Comparison of ENCODE assay signal across 9 cellular contexts in the genomic region with DNA sequence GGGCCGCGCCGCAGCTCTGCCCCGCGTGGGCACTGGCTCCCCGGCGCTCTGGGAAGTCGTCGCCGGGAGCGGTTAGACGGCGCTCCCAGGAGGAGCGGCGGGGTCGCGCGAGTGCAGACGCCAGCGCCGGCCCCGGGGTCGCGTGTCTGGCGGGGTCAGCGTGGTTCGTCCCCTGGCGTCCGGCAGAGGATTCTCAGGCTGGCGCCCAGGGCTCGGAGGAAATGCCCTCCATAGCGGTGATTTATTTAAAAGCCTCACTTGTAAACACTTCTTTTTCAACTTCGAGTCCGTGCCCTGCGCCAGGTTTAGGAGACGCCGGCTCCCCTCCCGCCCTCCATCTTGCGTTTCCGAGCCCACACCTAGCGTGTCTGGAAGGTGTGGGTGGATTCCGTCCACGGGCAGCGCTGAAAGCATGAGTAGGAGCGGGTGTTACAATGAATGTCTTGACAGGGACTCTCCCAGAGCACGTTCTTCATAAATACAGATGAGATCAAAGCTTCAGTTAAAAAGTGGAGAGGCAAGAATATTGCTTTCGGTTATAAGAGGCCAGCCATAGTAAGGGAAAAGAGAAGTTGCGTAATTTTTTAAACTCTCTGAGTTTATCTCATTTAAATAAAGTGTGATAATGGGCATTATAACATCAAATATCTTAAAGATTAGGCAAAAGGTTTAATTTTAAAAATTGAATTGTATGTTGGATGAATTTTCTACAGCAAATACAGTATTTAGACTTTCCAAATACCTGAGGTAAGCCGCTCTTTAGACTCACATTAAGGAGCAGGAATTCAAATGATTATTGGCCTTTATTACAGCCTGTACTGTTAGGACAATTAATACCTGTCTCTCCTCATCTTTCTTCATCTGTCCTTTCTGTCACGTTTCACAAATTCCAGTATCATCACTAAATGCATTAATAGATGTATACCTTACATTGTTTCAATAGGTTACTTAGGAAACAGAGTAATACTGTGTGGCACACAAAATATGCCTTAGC. TPM values are rescaled to one million over a fixed set of nuclear protein-coding genes. Genes with fewer than 3 reads are reported as not detected.
A peak's percentile ranks its signal among the peaks of the same experiment; 100 is the strongest.
DNase-seq lines count a peak whose midpoint lies in the region; ATAC-seq, FAIRE-seq and TF ChIP-seq lines count a peak whose summit lies in the region.
"Had no signal": no experiment of that assay in that cellular context is flagged by ENCODE, and none has a peak within 500 bp of the region (broad histone marks: within the 10 kb centered on the region; RNA-seq: fewer than 3 reads in every experiment).

No MANE protein-coding gene starts in this region.

- no peaks in the 10 kb centered on the region for H3K36me3 Mint-ChIP-seq in activated CD4-positive, alpha-beta memory T cell treated with anti-CD3 and anti-CD28 coated beads, Interleukin-2, amount 10 ng/mL, durations not matched to agents 7 days and 5 days (ENCODE audit: low read depth)

- H3K27ac ChIP-seq in H1 (ENCODE audit: low read depth, low read length) (no peak overlapping the region), mesenchymal stem cell (ENCODE audit: low read length, poor library complexity, severe bottlenecking) (no peak overlapping the region)

- no peaks in the 10 kb centered on the region for H3K27me3 Mint-ChIP-seq in activated CD4-positive, alpha-beta memory T cell treated with anti-CD3 and anti-CD28 coated beads, Interleukin-2, amount 10 ng/mL, durations not matched to agents 7 days and 5 days

- H3K56ac ChIP-seq in H1 (replicated peaks; ENCODE audit: insufficient read length, low read depth, low read length), result no peak overlapping the region

- H2BK12ac ChIP-seq in H1 (ENCODE audit: low read depth, low read length), result 0 out of 2 replicates have a peak overlapping the region, but pooled peaks have one; percentile 43
- H2BK12ac ChIP-seq in mesenchymal stem cell (ENCODE audit: low read length in 2 of 2), result no peak overlapping the region

- H4K8ac ChIP-seq in H1 (ENCODE audit: extremely low read depth, insufficient read depth, low read length) (no peak overlapping the region), mesenchymal stem cell (ENCODE audit: low read length) (no peak overlapping the region)

- H4K5ac ChIP-seq in H1 (ENCODE audit: insufficient read length, low read depth, low read length), result no peak overlapping the region

- no peak overlapping the region for H4K91ac ChIP-seq in H1 (replicated peaks; ENCODE audit: insufficient read length, low read length)
- H4K91ac ChIP-seq in mesenchymal stem cell (ENCODE audit: low read length), result peak overlapping the region; percentile 5

- H3K23ac ChIP-seq in H1 (ENCODE audit: insufficient read length), result no peak overlapping the region
- H3K23ac ChIP-seq in mesenchymal stem cell (ENCODE audit: low read length in 2 of 2), result peak overlapping the region in 1 of 2 experiments; percentile 10

- H2AFZ ChIP-seq in H1 (ENCODE audit: low read length) (peak overlapping the region; percentile 93), mesenchymal stem cell (ENCODE audit: low read depth, low read length) (peak overlapping the region; percentile 16)

- H2BK20ac ChIP-seq in H1 (ENCODE audit: low read length), result no peak overlapping the region

- H3K9me3 ChIP-seq in H1 (ENCODE audit: insufficient read depth in 2 of 2, low read depth in 1 of 2, low read length in 1 of 2) (no peaks in the 10 kb centered on the region), mesenchymal stem cell (ENCODE audit: control insufficient read depth, low read length) (no peaks in the 10 kb centered on the region)

- TF ChIP-seq EP300 in H1 (IDR thresholded peaks at IDR 0.05; ENCODE audit: borderline replicate concordance in 1 of 2, low read depth in 2 of 2, low read length in 2 of 2), result no peak

- TF ChIP-seq POLR2A in H1 (IDR thresholded peaks at IDR 0.05; ENCODE audit: control extremely low read depth in 1 of 2, low read depth in 2 of 2, low read length in 2 of 2), result no peak

- TF ChIP-seq RAD21 in H1 (IDR thresholded peaks at IDR 0.05 in 1 of 2, conservative IDR thresholded peaks at IDR 0.05 in 1 of 2; ENCODE audit: low read depth in 2 of 2, low read length in 2 of 2), result peak in 1 of 2 experiments; percentile 3; a peak in 1 of 4 replicates

- DNase-seq in NCI-H1417 (lab: John Stamatoyannopoulos, UW), result peak; percentile 2 to 56 (median 47)
- no peak for DNase-seq in NCI-H1417 treated with DMSO at 0.1 percent for 48 hours (lab: John Stamatoyannopoulos, UW)
- DNase-seq in MV-4-11 (lab: John Stamatoyannopoulos, UW), result peak; percentile 36
- peak; percentile 54 for DNase-seq in activated CD4-positive, alpha-beta memory T cell treated with anti-CD3 and anti-CD28 coated beads, Interleukin-2, amount 10 ng/mL, durations not matched to agents 7 days and 5 days
- peak in 1 of 2 experiments; percentile 72 for DNase-seq in H1 (ENCODE audit: low read depth in 1 of 2, low spot score in 2 of 2)
- peak; percentile 64 for DNase-seq in mesenchymal stem cell
- peak; percentile 30 for DNase-seq in stimulated activated CD8-positive, alpha-beta memory T cell treated with anti-CD3 and anti-CD28 coated beads, Interleukin-15, amount 100 ng/mL, for 1 hour (ENCODE audit: low read depth)

- H2BK5ac ChIP-seq in H1 (ENCODE audit: low read depth, low read length) (no peak overlapping the region), mesenchymal stem cell (ENCODE audit: low read depth, low read length, poor library complexity, severe bottlenecking) (no peak overlapping the region)

- H3K4me1 Mint-ChIP-seq in activated CD4-positive, alpha-beta memory T cell treated with anti-CD3 and anti-CD28 coated beads, Interleukin-2, amount 10 ng/mL, durations not matched to agents 7 days and 5 days, result peaks cover 44% of the 10 kb centered on the region

- peak; percentile 53 for ATAC-seq in HG02588 (IDR thresholded peaks at IDR 0.05; ENCODE audit: unreplicated experiment)

- H3K4me3 ChIP-seq in H1 (ENCODE audit: extremely low read depth in 1 of 4, insufficient read depth in 2 of 4, low read depth in 3 of 4, low read length in 4 of 4) (peak overlapping the region; percentile 46 to 91 (median 75)), mesenchymal stem cell (ENCODE audit: insufficient read depth in 1 of 2, low read depth in 1 of 2, low read length in 2 of 2) (peak overlapping the region; percentile 96 to 99)

- TF ChIP-seq CTCF in H1 (IDR thresholded peaks at IDR 0.05; ENCODE audit: control extremely low read depth in 1 of 3, insufficient read depth in 1 of 3, low read depth in 1 of 3, low read length in 3 of 3), result peak in 2 of 3 experiments; percentile 12 to 33; a peak in 2 of 4 replicates

- H3K23me2 ChIP-seq in H1 (ENCODE audit: low read depth, low read length), result peaks cover 7% of the 10 kb centered on the region

- H4K20me1 ChIP-seq in H1 (replicated peaks in 1 of 2; ENCODE audit: control insufficient read depth in 1 of 2, insufficient read depth in 2 of 2, low read length in 2 of 2), result peaks cover 0 to 1% of the 10 kb centered on the region in 2 experiments

- H3K9ac ChIP-seq in H1 (replicated peaks in 1 of 4; ENCODE audit: extremely low read depth in 1 of 4, low read depth in 3 of 4, low read length in 3 of 4), result peak overlapping the region in 2 of 4 experiments; percentile 8 to 21; a peak in 1 of 7 replicates
- H3K9ac ChIP-seq in mesenchymal stem cell (ENCODE audit: low read length), result peak overlapping the region; percentile 89

- no peaks in the 10 kb centered on the region for H3K9me3 Mint-ChIP-seq in activated CD4-positive, alpha-beta memory T cell treated with anti-CD3 and anti-CD28 coated beads, Interleukin-2, amount 10 ng/mL, durations not matched to agents 7 days and 5 days

- H3K79me1 ChIP-seq in H1 (ENCODE audit: low read depth, low read length) (no peaks in the 10 kb centered on the region), mesenchymal stem cell (replicated peaks; ENCODE audit: low read length, poor library complexity, severe bottlenecking) (peaks cover 3% of the 10 kb centered on the region)

- H3K36me3 ChIP-seq in H1 (ENCODE audit: control insufficient read depth in 2 of 4, insufficient read depth in 4 of 4, low read length in 3 of 4) (no peaks in the 10 kb centered on the region), mesenchymal stem cell (ENCODE audit: control insufficient read depth in 1 of 2, insufficient read depth in 2 of 2, low read depth in 1 of 2, low read length in 2 of 2) (no peaks in the 10 kb centered on the region)

- peaks cover 0 to 8% (median under 1%) of the 10 kb centered on the region in 4 experiments; a peak in 4 of 7 replicates for H3K27me3 ChIP-seq in H1 (replicated peaks in 1 of 4; ENCODE audit: control insufficient read depth in 3 of 4, extremely low read depth in 1 of 4, insufficient read depth in 3 of 4, low read length in 3 of 4)
- no peaks in the 10 kb centered on the region for H3K27me3 ChIP-seq in mesenchymal stem cell (ENCODE audit: control insufficient read depth in 1 of 2, insufficient read depth in 1 of 2, low read length in 2 of 2)

- no peak overlapping the region for H3K18ac ChIP-seq in H1 (ENCODE audit: extremely low read depth, low read length)
- H3K18ac ChIP-seq in mesenchymal stem cell (ENCODE audit: low read depth in 1 of 2, low read length in 2 of 2), result peak overlapping the region; percentile 46 to 70

- POLR2A ChIA-PET in activated CD4-positive, alpha-beta memory T cell treated with anti-CD3 and anti-CD28 coated beads, Interleukin-2, amount 10 ng/mL, durations not matched to agents 7 days and 5 days (lab: Charles Lee), result interaction anchor here (0.7 to 2.1 kb wide), 6 partner anchors 26 to 141 kb away, joined by 3 to 5 read pairs (median 3); a partner anchor contains a TSS
- POLR2A ChIA-PET in H1 (lab: Charles Lee; ENCODE audit: partially characterized antibody), result no interaction called here

- H3K4me3 Mint-ChIP-seq in activated CD4-positive, alpha-beta memory T cell treated with anti-CD3 and anti-CD28 coated beads, Interleukin-2, amount 10 ng/mL, durations not matched to agents 7 days and 5 days, result peak overlapping the region; percentile 78

- H2BK15ac ChIP-seq in H1 (ENCODE audit: low read length), result no peak overlapping the region
- H2BK15ac ChIP-seq in mesenchymal stem cell (ENCODE audit: low read depth, poor library complexity, severe bottlenecking), result peak overlapping the region; percentile 52

- 12% methylated on average over 19 of the region's 50 CpGs; no CpG with 5 or more reads in 1 of the 2 experiments for WGBS in H1 (ENCODE audit: extremely low coverage in 1 of 2, insufficient coverage in 1 of 2, insufficient read length in 1 of 2, insufficient replicate concordance in 2 of 2, low coverage in 1 of 2, low lambda C conversion rate in 2 of 2, missing lambda C conversion rate in 1 of 2), 2 experiments
- WGBS in mesenchymal stem cell, result 2% methylated on average over 37 of the region's 50 CpGs

- no peak overlapping the region for H2AK5ac ChIP-seq in H1 (ENCODE audit: low read depth, low read length)
- H2AK5ac ChIP-seq in mesenchymal stem cell (ENCODE audit: low read length, severe bottlenecking), result no peak overlapping the region

- H3K27ac Mint-ChIP-seq in activated CD4-positive, alpha-beta memory T cell treated with anti-CD3 and anti-CD28 coated beads, Interleukin-2, amount 10 ng/mL, durations not matched to agents 7 days and 5 days, result peak overlapping the region; percentile 80

- H3K4me1 ChIP-seq in H1 (replicated peaks in 1 of 4; ENCODE audit: control insufficient read depth in 3 of 4, insufficient read depth in 4 of 4, low read length in 3 of 4) (peaks cover 0 to 3% (median 0%) of the 10 kb centered on the region in 4 experiments; a peak in 1 of 7 replicates), mesenchymal stem cell (ENCODE audit: control insufficient read depth, insufficient read depth, low read depth, low read length) (peaks cover 1% of the 10 kb centered on the region)

- H3K14ac ChIP-seq in H1 (ENCODE audit: insufficient read length) (no peak overlapping the region), mesenchymal stem cell (ENCODE audit: low read length in 2 of 2) (no peak overlapping the region)

- H3K4me2 ChIP-seq in H1 (ENCODE audit: insufficient read depth in 1 of 2, low read depth in 2 of 2, low read length in 2 of 2) (peak overlapping the region; percentile 67 to 95), mesenchymal stem cell (ENCODE audit: low read length, poor library complexity, severe bottlenecking) (peak overlapping the region; percentile 72)

- no peaks in the 10 kb centered on the region for H3K79me2 ChIP-seq in H1 (ENCODE audit: control insufficient read depth in 1 of 2, insufficient read depth in 2 of 2, low read length in 2 of 2)

- FAIRE-seq in H1 (lab: Jason Lieb, UNC), result no peak
- FAIRE-seq: G401.6 had no signal

- CTCF ChIA-PET in activated CD4-positive, alpha-beta memory T cell treated with anti-CD3 and anti-CD28 coated beads, Interleukin-2, amount 10 ng/mL, durations not matched to agents 7 days and 5 days (lab: Charles Lee), result interaction anchor here (0.7 kb wide), 1 partner anchor 46 kb away, joined by 3 read pairs; no protein-coding TSS in a partner anchor
- CTCF ChIA-PET in H1 (lab: Charles Lee; ENCODE audit: partially characterized antibody), result interaction anchor here (1.3 to 3.2 kb wide), 2 partner anchors 46 to 101 kb away, joined by 3 to 13 read pairs; no protein-coding TSS in a partner anchor

- H2BK120ac ChIP-seq in H1 (replicated peaks; ENCODE audit: low read depth, low read length), result no peak overlapping the region
- peak overlapping the region; percentile 73 for H2BK120ac ChIP-seq in mesenchymal stem cell (ENCODE audit: low read depth, low read length)

- H3K4ac ChIP-seq in H1 (replicated peaks; ENCODE audit: insufficient read length, low read depth, low read length) (no peak overlapping the region), mesenchymal stem cell (ENCODE audit: low read depth in 1 of 2, low read length in 2 of 2) (no peak overlapping the region)

RNA-seq across cellular contexts. Expression of a gene that starts 0.9 kb away (rescaled TPM):
- 1 to 10 TPM; 1.2 to 1.4 TPM for total RNA-seq in activated CD4-positive, alpha-beta memory T cell treated with anti-CD3 and anti-CD28 coated beads, Interleukin-2, amount 10 ng/mL, durations not matched to agents 7 days and 5 days
- total RNA-seq in H1 (2021; fragmentation: NEBNext Ultra II Directional; extraction: Animal tissue kit (Norgen Biotek cat#: 25700)), result 0.63 and 0.73 TPM in 2 replicates
- polyA plus RNA-seq in H1 (2011; rRNA removed), result 0.13 and 0.20 TPM in 2 replicates
- polyA plus RNA-seq in H1 (2011; cell fraction: cytosol; rRNA removed), result 0.23 TPM
- 0.11 TPM for polyA plus RNA-seq in H1 (2011; cell fraction: nucleus; rRNA removed)
- 0.20 to 0.37 TPM (median 0.30 TPM) in 4 replicates for polyA plus RNA-seq in H1 (2012, experiment 1 of 2)
- polyA plus RNA-seq in H1 (2012, experiment 2 of 2), result 0.08 TPM
- polyA plus RNA-seq in H1 (2013, experiment 1 of 2), result 0.39 TPM
- 0.40 TPM for polyA plus RNA-seq in H1 (2013, experiment 2 of 2)
- polyA minus RNA-seq in H1 (2011; rRNA and poly(A)+ RNA removed), result 0.32 and 0.41 TPM in 2 replicates
- 0.29 TPM for polyA minus RNA-seq in H1 (2011; cell fraction: cytosol; rRNA and poly(A)+ RNA removed)
- polyA minus RNA-seq in H1 (2011; cell fraction: nucleus; rRNA and poly(A)+ RNA removed), result 1.2 TPM
- polyA plus RNA-seq in mesenchymal stem cell (2013, experiment 1 of 2), result 2.3 TPM
- polyA plus RNA-seq in mesenchymal stem cell (2013, experiment 2 of 2), result 2.5 TPM
